7 cellular contexts compared by ENCODE assay signal in genomic region chr10:51001587-51001986, GRCh38.
DNase-seq lines count a peak whose midpoint lies in the region; ATAC-seq and TF ChIP-seq lines count a peak whose summit lies in the region.

No MANE protein-coding gene starts in this region.

- ATAC-seq in HG03439 (IDR thresholded peaks at IDR 0.05; ENCODE audit: unreplicated experiment) (peak; percentile 49), GM21423 (IDR thresholded peaks at IDR 0.05; ENCODE audit: unreplicated experiment) (no peak), HG02981 (IDR thresholded peaks at IDR 0.05; ENCODE audit: unreplicated experiment) (no peak)

- TF ChIP-seq CTCF in GM12874 (IDR thresholded peaks at IDR 0.05; ENCODE audit: insufficient read depth, low read depth, low read length) (peak; percentile 39; the same call in 1 of the 2 replicates), astrocyte of the cerebellum (IDR thresholded peaks at IDR 0.05; ENCODE audit: low read depth, low read length, missing control alignments) (peak; percentile 45), liver (IDR thresholded peaks at IDR 0.05; ENCODE audit: low read depth, low read length, missing input control) (peak; percentile 57)

- H3K27ac ChIP-seq in liver (ENCODE audit: low read depth in 1 of 2, low read length in 2 of 2), result no peak overlapping the region

- H3K9me3 ChIP-seq in liver (ENCODE audit: control insufficient read depth in 4 of 4, low read length in 3 of 4), result no peaks in the 10 kb centered on the region

- WGBS in liver, result 6% methylated on average over 1 of the region's 1 CpG

- no peaks in the 10 kb centered on the region for H3K36me3 ChIP-seq in liver (ENCODE audit: control insufficient read depth in 4 of 4, insufficient read depth in 3 of 4, low read depth in 1 of 4, low read length in 3 of 4)

- H3K4me3 ChIP-seq in astrocyte of the cerebellum (ENCODE audit: low read depth, low read length), result no peak overlapping the region
- H3K4me3 ChIP-seq in liver (ENCODE audit: low read depth in 1 of 3, low read length in 3 of 3), result no peak overlapping the region

- DNase-seq in astrocyte of the cerebellum (ENCODE audit: low read depth), result no peak
- no peak for DNase-seq in activated CD4-positive, alpha-beta T cell treated with anti-CD3 and anti-CD28 coated beads for 48 hours

- no peak overlapping the region for H3K9ac ChIP-seq in liver (ENCODE audit: low read depth in 1 of 2, low read length in 2 of 2)

- in situ Hi-C loops in astrocyte of the cerebellum (cut with HindIII; ENCODE audit: low sequenced_read_pairs), result no loop called here

- peak; percentile 66 to 75 for TF ChIP-seq RAD21 in liver (IDR thresholded peaks at IDR 0.05)

- H3K27me3 ChIP-seq in liver (ENCODE audit: control insufficient read depth in 4 of 4, insufficient read depth in 4 of 4, low read length in 3 of 4), result peaks cover 0 to under 1% (median 0%) of the 10 kb centered on the region in 4 donors

- no peaks in the 10 kb centered on the region for H3K4me1 ChIP-seq in liver (ENCODE audit: control insufficient read depth in 4 of 4, insufficient read depth in 4 of 4, low read length in 3 of 4)

TF ChIP-seq in liver, 16 proteins besides CTCF, POLR2A, EP300 and RAD21:
- TF ChIP-seq HNF4A (conservative IDR thresholded peaks at IDR 0.05), result no peak
